1 cellular context compared by ENCODE assay signal in genomic region chr14:95700221-95700976, GRCh38.
TF ChIP-seq lines count a peak whose summit lies in the region.

No MANE protein-coding gene starts in this region.

TF ChIP-seq in H1, 55 proteins besides CTCF, POLR2A, EP300 and RAD21 (continued from another document):
- no peak for TF ChIP-seq CHD2 (IDR thresholded peaks at IDR 0.05; ENCODE audit: low read length)
- no peak for TF ChIP-seq TEAD4 (IDR thresholded peaks at IDR 0.05; ENCODE audit: low read depth, low read length)
- TF ChIP-seq YY1 (IDR thresholded peaks at IDR 0.05; ENCODE audit: low read depth, low read length) = no peak
- no peak for TF ChIP-seq SIX5 (IDR thresholded peaks at IDR 0.05; ENCODE audit: low read depth, low read length)
- 0 out of 2 replicates have a peak, but pooled peaks have one; percentile 36 for TF ChIP-seq CREB1 (IDR thresholded peaks at IDR 0.05)
- TF ChIP-seq CHD1 (IDR thresholded peaks at IDR 0.05; ENCODE audit: low read depth, low read length) = no peak
- peak; percentile 92 for TF ChIP-seq CHD7 (IDR thresholded peaks at IDR 0.05; ENCODE audit: insufficient replicate concordance, low read length)
- no peak for TF ChIP-seq TBP (IDR thresholded peaks at IDR 0.05; ENCODE audit: low read depth, low read length)
- no peak for TF ChIP-seq TAF7 (optimal IDR thresholded peaks at IDR 0.05; ENCODE audit: borderline replicate concordance, low read depth, low read length)
TF ChIP-seq in H1: peak in this region for 3.
